ENCODE assay signal across 20 cellular contexts in the genomic region with DNA sequence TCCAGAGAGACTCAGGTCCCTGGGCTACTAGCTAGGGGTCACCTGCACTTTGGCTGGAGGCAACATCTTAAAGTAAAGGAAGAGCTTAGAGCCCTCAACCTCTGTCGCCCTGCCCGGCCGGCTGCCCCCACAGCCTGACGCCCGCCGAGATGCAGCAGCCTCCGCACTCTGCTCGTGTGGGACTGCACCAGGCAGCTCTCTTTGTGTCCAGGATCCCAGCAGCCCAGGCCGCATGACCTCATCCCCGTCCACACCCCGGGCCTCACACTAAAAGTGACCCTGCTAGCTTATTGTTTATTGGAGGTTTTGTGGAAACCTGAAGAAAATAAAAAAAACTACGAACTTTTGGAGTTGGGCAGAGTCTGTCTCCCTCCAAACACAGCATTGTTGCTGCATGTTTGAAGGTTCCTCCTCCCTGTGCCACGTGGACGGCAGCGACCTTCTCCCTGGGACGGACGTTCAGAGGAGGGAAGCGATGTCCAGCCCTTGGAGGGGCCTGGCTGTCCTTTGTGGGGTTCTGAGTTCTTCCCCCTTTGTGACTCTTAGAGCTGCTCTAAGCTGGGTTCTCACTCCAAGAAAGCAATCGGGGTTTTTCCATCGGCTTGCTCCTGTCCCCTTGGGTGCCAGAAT.
DNase-seq lines count a peak whose midpoint lies in the region; ATAC-seq, FAIRE-seq and TF ChIP-seq lines count a peak whose summit lies in the region.
"Had no signal": no experiment of that assay in that cellular context is flagged by ENCODE, and none has a peak within 500 bp of the region (broad histone marks: within the 10 kb centered on the region; RNA-seq: fewer than 3 reads in every experiment).

No MANE protein-coding gene starts in this region.

- H3K9ac ChIP-seq in HepG2 (ENCODE audit: insufficient read depth, low read depth, low read length): no peak overlapping the region

- WGBS in HepG2 (ENCODE audit: low lambda C conversion rate): 9% methylated on average over 9 of the region's 20 CpGs
- 68% methylated on average over 16 of the region's 20 CpGs for WGBS in right lobe of liver (ENCODE audit: insufficient coverage, low coverage, low lambda C conversion rate, missing lambda C conversion rate)

- H3K4me2 ChIP-seq in HepG2 (ENCODE audit: low read depth, low read length): no peak overlapping the region
- no peak overlapping the region for H3K4me2 ChIP-seq in osteoblast (ENCODE audit: insufficient read depth, low read length)

- intact Hi-C loops in HepG2 (cut with micrococcal nuclease; ENCODE audit: unreplicated experiment) (no loop called here), right lobe of liver (cut with DNase I) (no loop called here), left cardiac atrium (cut with DNase I) (no loop called here)

- no peaks in the 10 kb centered on the region for H3K4me1 ChIP-seq in HepG2 (ENCODE audit: insufficient read depth, low read length)
- H3K4me1 ChIP-seq in right lobe of liver: no peaks in the 10 kb centered on the region
- H3K4me1 ChIP-seq in osteoblast (ENCODE audit: insufficient read depth, low read length): peaks cover 32% of the 10 kb centered on the region

- no peaks in the 10 kb centered on the region for H3K79me2 ChIP-seq in HepG2 (ENCODE audit: insufficient read depth, low read length)
- no peaks in the 10 kb centered on the region for H3K79me2 ChIP-seq in osteoblast (ENCODE audit: insufficient read depth, low read length)

- TF ChIP-seq POLR2A in HepG2 (IDR thresholded peaks at IDR 0.05; ENCODE audit: insufficient read depth in 1 of 2, low read depth in 2 of 2, low read length in 2 of 2): no peak
- TF ChIP-seq POLR2A in right lobe of liver (IDR thresholded peaks at IDR 0.05): no peak

- TF ChIP-seq RAD21 in HepG2 (CRISPR knock-in tag; IDR thresholded peaks at IDR 0.05): no peak

- CTCF ChIA-PET in HepG2 (lab: Yijun Ruan, JAX; ENCODE audit: low intra/inter-chr PET ratio, low total read pairs): no interaction called here

- no peak for DNase-seq in HepG2 (ENCODE audit: low spot score)
- DNase-seq in right lobe of liver: no peak
- DNase-seq in left cardiac atrium: no peak
- peak; percentile 77 for DNase-seq in osteoblast (ENCODE audit: insufficient read length, low spot score, missing footprints)
- DNase-seq in activated T-cell treated with anti-CD3 and anti-CD28 coated beads, Interleukin-2, amount 50 U/mL, for 48 hours: no peak
- DNase-seq in activated CD8-positive, alpha-beta memory T cell treated with anti-CD3 and anti-CD28 coated beads, Interleukin-2, amount 50 U/mL, for 4 hours: no peak
- DNase-seq in DMS79 (lab: John Stamatoyannopoulos, UW): no peak
- no peak for DNase-seq in cerebellum (ENCODE audit: low spot score)
- DNase-seq: activated CD4-positive, alpha-beta memory T cell treated with anti-CD3 and anti-CD28 coated beads, Interleukin-2, amount 10 ng/mL, durations not matched to agents 7 days and 5 days; activated T-cell treated with anti-CD3 and anti-CD28 coated beads, Interleukin-2, amount 50 U/mL, for 72 hours; DMS 273 treated with DMSO at 0.1 percent for 48 hours; hippocampal formation; islet precursor cell; occipital lobe; SHP77; stimulated activated CD4-positive, alpha-beta T cell treated with anti-CD3 and anti-CD28 coated beads, Interleukin-2, amount 100 ng/mL, for 48 hours; substantia nigra had no signal

- POLR2A ChIA-PET in HepG2 (lab: Yijun Ruan, JAX): no interaction called here

- H3K27ac ChIP-seq in HepG2 (ENCODE audit: extremely low read length, insufficient read depth, low read length) (no peak overlapping the region), right lobe of liver (no peak overlapping the region), osteoblast (ENCODE audit: low read depth, low read length) (no peak overlapping the region)

- no peak overlapping the region for H2AFZ ChIP-seq in HepG2 (ENCODE audit: low read length)
- H2AFZ ChIP-seq in osteoblast (ENCODE audit: low read length): no peak overlapping the region

- TF ChIP-seq EP300 in HepG2 (IDR thresholded peaks at IDR 0.05; ENCODE audit: low read depth in 2 of 2, low read length in 2 of 2) (no peak), HepG2 (CRISPR knock-in tag; IDR thresholded peaks at IDR 0.05; ENCODE audit: borderline replicate concordance) (no peak)

- BruUV-seq in HepG2 (replicated peaks; lab: Mats Ljungman, UMichigan): no TSS peak

- no peak for TF ChIP-seq CTCF in HepG2 (CRISPR knock-in tag; IDR thresholded peaks at IDR 0.05)
- TF ChIP-seq CTCF in right lobe of liver (IDR thresholded peaks at IDR 0.05): no peak
- no peak for TF ChIP-seq CTCF in osteoblast (IDR thresholded peaks at IDR 0.05; ENCODE audit: extremely low read depth, low read depth, low read length)

- H4K20me1 ChIP-seq in HepG2 (ENCODE audit: insufficient read depth, low read length): no peaks in the 10 kb centered on the region
- no peaks in the 10 kb centered on the region for H4K20me1 ChIP-seq in osteoblast (ENCODE audit: insufficient read depth, low read length)

- H3K27me3 ChIP-seq in HepG2 (ENCODE audit: control insufficient read depth in 1 of 2, insufficient read depth in 2 of 2, low read length in 2 of 2) (peaks cover 16 to 90% of the 10 kb centered on the region in 2 experiments), right lobe of liver (no peaks in the 10 kb centered on the region), osteoblast (ENCODE audit: insufficient read depth, low read length) (no peaks in the 10 kb centered on the region)

- no peak for FAIRE-seq in HepG2 (lab: Jason Lieb, UNC)
- FAIRE-seq: A204.1, GM12892 had no signal

- no peaks in the 10 kb centered on the region for H3K36me3 ChIP-seq in HepG2 (replicated peaks in 1 of 2; ENCODE audit: control insufficient read depth in 1 of 2, insufficient read depth in 2 of 2, low read length in 2 of 2)
- no peaks in the 10 kb centered on the region for H3K36me3 ChIP-seq in right lobe of liver
- H3K36me3 ChIP-seq in osteoblast (ENCODE audit: insufficient read depth, low read length): no peaks in the 10 kb centered on the region

- in situ Hi-C loops in HepG2 (cut with HindIII; ENCODE audit: extremely low pct_ligation_motif_present, low pct_unique_long_range_greater_than_20kb): no loop called here

- H3K4me3 ChIP-seq in HepG2 (replicated peaks in 1 of 3; ENCODE audit: insufficient read depth in 1 of 3, low read depth in 2 of 3, low read length in 3 of 3) (no peak overlapping the region), right lobe of liver (no peak overlapping the region), osteoblast (ENCODE audit: insufficient read depth, low read length) (no peak overlapping the region)

- ATAC-seq in HepG2 (peak; percentile 27; the same call in 1 of the 3 replicates), right lobe of liver (no peak), left cardiac atrium (peak; percentile 49 to 79)
- ATAC-seq: activated naive CD4-positive, alpha-beta T cell treated with anti-CD3 and anti-CD28 coated beads, Interleukin-2, amount 50 U/mL, for 72 hours; activated T-cell treated with anti-CD3 and anti-CD28 coated beads, Interleukin-2, amount 50 U/mL, for 72 hours had no signal

- no peaks in the 10 kb centered on the region for H3K9me3 ChIP-seq in HepG2 (ENCODE audit: low read length)
- H3K9me3 ChIP-seq in right lobe of liver: no peaks in the 10 kb centered on the region
- H3K9me3 ChIP-seq in osteoblast (ENCODE audit: low read depth, low read length): no peaks in the 10 kb centered on the region

TF ChIP-seq in HepG2, 621 proteins besides CTCF, POLR2A, EP300 and RAD21 (continues in another document):
- TF ChIP-seq CREM (IDR thresholded peaks at IDR 0.05) (no peak), CREM (CRISPR knock-in tag; IDR thresholded peaks at IDR 0.05) (no peak), KDM3A (CRISPR knock-in tag; IDR thresholded peaks at IDR 0.05; ENCODE audit: low read depth) (no peak), DR1 (CRISPR knock-in tag; IDR thresholded peaks at IDR 0.05) (no peak), ZFX (CRISPR knock-in tag; IDR thresholded peaks at IDR 0.05; ENCODE audit: low read depth) (no peak), IRX3 (CRISPR knock-in tag; IDR thresholded peaks at IDR 0.05; ENCODE audit: borderline replicate concordance, low read depth) (no peak)
- TF ChIP-seq, protein P1, sequence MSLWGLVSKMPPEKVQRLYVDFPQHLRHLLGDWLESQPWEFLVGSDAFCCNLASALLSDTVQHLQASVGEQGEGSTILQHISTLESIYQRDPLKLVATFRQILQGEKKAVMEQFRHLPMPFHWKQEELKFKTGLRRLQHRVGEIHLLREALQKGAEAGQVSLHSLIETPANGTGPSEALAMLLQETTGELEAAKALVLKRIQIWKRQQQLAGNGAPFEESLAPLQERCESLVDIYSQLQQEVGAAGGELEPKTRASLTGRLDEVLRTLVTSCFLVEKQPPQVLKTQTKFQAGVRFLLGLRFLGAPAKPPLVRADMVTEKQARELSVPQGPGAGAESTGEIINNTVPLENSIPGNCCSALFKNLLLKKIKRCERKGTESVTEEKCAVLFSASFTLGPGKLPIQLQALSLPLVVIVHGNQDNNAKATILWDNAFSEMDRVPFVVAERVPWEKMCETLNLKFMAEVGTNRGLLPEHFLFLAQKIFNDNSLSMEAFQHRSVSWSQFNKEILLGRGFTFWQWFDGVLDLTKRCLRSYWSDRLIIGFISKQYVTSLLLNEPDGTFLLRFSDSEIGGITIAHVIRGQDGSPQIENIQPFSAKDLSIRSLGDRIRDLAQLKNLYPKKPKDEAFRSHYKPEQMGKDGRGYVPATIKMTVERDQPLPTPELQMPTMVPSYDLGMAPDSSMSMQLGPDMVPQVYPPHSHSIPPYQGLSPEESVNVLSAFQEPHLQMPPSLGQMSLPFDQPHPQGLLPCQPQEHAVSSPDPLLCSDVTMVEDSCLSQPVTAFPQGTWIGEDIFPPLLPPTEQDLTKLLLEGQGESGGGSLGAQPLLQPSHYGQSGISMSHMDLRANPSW (CRISPR knock-in tag; IDR thresholded peaks at IDR 0.05; ENCODE audit: borderline replicate concordance): no peak

Comparison
In these comparisons a context has a peak if more than half of its experiments do, and no peak if none do; other contexts are left out.
1. ATAC-seq: peak in HepG2 (single experiment) and left cardiac atrium (2 of 2); none in right lobe of liver (0 of 4).